23 cellular contexts compared by ENCODE assay signal in the genomic region with DNA sequence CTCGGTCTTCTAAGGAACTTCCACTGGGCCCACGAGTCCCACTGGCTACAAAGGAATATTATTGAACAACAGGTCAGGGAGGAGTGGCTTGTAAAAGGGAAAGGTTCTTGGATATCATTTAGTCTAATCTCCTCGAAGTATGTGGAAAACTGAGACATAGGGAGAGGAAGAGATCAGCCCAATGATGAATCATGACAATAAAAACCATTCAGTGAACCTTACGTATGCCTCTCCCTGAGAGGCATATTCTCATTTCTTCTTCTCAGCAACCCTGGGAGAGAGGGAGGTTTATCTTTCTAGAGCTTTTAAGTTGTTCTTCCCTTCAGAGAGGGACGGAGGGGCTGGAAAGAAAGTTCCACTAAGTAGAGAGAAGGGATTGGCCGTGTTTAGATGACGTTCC. TPM values are rescaled to one million over a fixed set of nuclear protein-coding genes. Genes with fewer than 3 reads are reported as not detected.
DNase-seq lines count a peak whose midpoint lies in the region; ATAC-seq and TF ChIP-seq lines count a peak whose summit lies in the region.
"Had no signal": no experiment of that assay in that cellular context is flagged by ENCODE, and none has a peak within 500 bp of the region (broad histone marks: within the 10 kb centered on the region; RNA-seq: fewer than 3 reads in every experiment).

No MANE protein-coding gene starts in this region.

- in situ Hi-C loops in mammary epithelial cell (cut with MboI; ENCODE audit: low sequenced_read_pairs in 2 of 2) (no loop called here), brain microvascular endothelial cell (cut with HindIII; ENCODE audit: low pct_ligation_motif_present, low sequenced_read_pairs) (no loop called here)

- TF ChIP-seq CTCF in mammary epithelial cell (conservative IDR thresholded peaks at IDR 0.05 in 1 of 2, IDR thresholded peaks at IDR 0.05 in 1 of 2; ENCODE audit: extremely low read depth in 1 of 2, insufficient read depth in 1 of 2, low read depth in 1 of 2, low read length in 2 of 2) (no peak), MCF 10A (IDR thresholded peaks at IDR 0.05; ENCODE audit: unreplicated experiment) (no peak), brain microvascular endothelial cell (IDR thresholded peaks at IDR 0.05; ENCODE audit: low read depth, low read length, missing control alignments) (no peak), mucosa of descending colon (IDR thresholded peaks at IDR 0.05) (no peak), ovary (IDR thresholded peaks at IDR 0.05) (no peak)

- no peak overlapping the region for H3K9ac ChIP-seq in mammary epithelial cell (ENCODE audit: insufficient read depth, low read length)
- H3K9ac ChIP-seq: KMS-11 had no signal

- H3K4me1 Mint-ChIP-seq in MCF 10A (ENCODE audit: insufficient read depth, unreplicated experiment) = peaks cover 7% of the 10 kb centered on the region
- peaks cover 25% of the 10 kb centered on the region for H3K4me1 Mint-ChIP-seq in stimulated activated effector memory CD8-positive, alpha-beta T cell treated with anti-CD3 and anti-CD28 coated beads, Interleukin-12 subunit alpha, Interleukin-12 subunit beta, amount 100 ng/mL, for 72 hours

- H3K4me3 ChIP-seq in mammary epithelial cell (replicated peaks in 1 of 3; ENCODE audit: insufficient read depth in 1 of 3, low read depth in 2 of 3, low read length in 3 of 3) = no peak overlapping the region
- H3K4me3 ChIP-seq in brain microvascular endothelial cell (ENCODE audit: low read depth, low read length) = no peak overlapping the region
- no peak overlapping the region for H3K4me3 ChIP-seq in mucosa of descending colon
- H3K4me3 ChIP-seq in ovary = no peak overlapping the region
- H3K4me3 ChIP-seq: cardiac muscle cell, prostate gland, thoracic aorta had no signal

- no peak for TF ChIP-seq EP300 in ovary (IDR thresholded peaks at IDR 0.05)

- H3K4me2 ChIP-seq in mammary epithelial cell (ENCODE audit: insufficient read depth, low read depth, low read length) = no peak overlapping the region
- H3K4me2 ChIP-seq: KMS-11 had no signal

- peak; percentile 25 for DNase-seq in mammary epithelial cell
- DNase-seq in MCF 10A (ENCODE audit: unreplicated experiment) = no peak
- DNase-seq in brain microvascular endothelial cell = no peak
- DNase-seq in mucosa of descending colon = no peak
- DNase-seq in COR-L47 (lab: John Stamatoyannopoulos, UW) = no peak
- no peak for DNase-seq in C1 segment of cervical spinal cord (lab: John Stamatoyannopoulos, UW)
- no peak for DNase-seq in stimulated activated effector memory CD8-positive, alpha-beta T cell treated with anti-CD3 and anti-CD28 coated beads, Interleukin-12 subunit alpha, Interleukin-12 subunit beta, amount 100 ng/mL, for 72 hours (ENCODE audit: low spot score in 2 of 2)
- DNase-seq in ovary = no peak
- DNase-seq: activated naive CD4-positive, alpha-beta T cell treated with Interleukin-2 at 50 U/mL for 16 hours; activated T-cell treated with anti-CD3 and anti-CD28 coated beads, Interleukin-2, amount 50 U/mL, for 24 hours; NCI-H1092; NCI-H187 treated with DMSO at 0.1 percent for 48 hours; NCI-H2227 treated with DMSO at 0.1 percent for 48 hours; NCI-H774; Right ventricle myocardium superior had no signal

- H3K27ac ChIP-seq in mammary epithelial cell (ENCODE audit: insufficient read depth, low read depth, low read length) (no peak overlapping the region), brain microvascular endothelial cell (peak overlapping the region; percentile 7), ovary (no peak overlapping the region)
- H3K27ac ChIP-seq: 22Rv1, cardiac muscle cell, KMS-11, prostate gland, thoracic aorta had no signal

- H3K9me3 ChIP-seq in mammary epithelial cell (replicated peaks; ENCODE audit: insufficient read depth, low read length) = no peaks in the 10 kb centered on the region
- no peaks in the 10 kb centered on the region for H3K9me3 ChIP-seq in mucosa of descending colon
- H3K9me3 ChIP-seq in ovary = no peaks in the 10 kb centered on the region
- H3K9me3 ChIP-seq: prostate gland, thoracic aorta had no signal

- H3K79me2 ChIP-seq in mammary epithelial cell (ENCODE audit: insufficient read depth, low read length) = no peaks in the 10 kb centered on the region

- H2AFZ ChIP-seq in mammary epithelial cell (ENCODE audit: low read depth, low read length) = no peak overlapping the region

- no peaks in the 10 kb centered on the region for H4K20me1 ChIP-seq in mammary epithelial cell (ENCODE audit: insufficient read depth, low read length)

- intact Hi-C loops in mammary epithelial cell (cut with micrococcal nuclease) = loop anchor here (1.0 kb wide), 1 partner anchor 103 kb away; no protein-coding TSS in a partner anchor
- intact Hi-C loops in MCF 10A (cut with micrococcal nuclease) = loop anchor here (1.0 kb wide), 1 partner anchor 103 kb away; no protein-coding TSS in a partner anchor
- intact Hi-C loops in mucosa of descending colon (cut with DNase I, micrococcal nuclease) = loop anchor here in 1 of 2 donors (10.0 kb wide), 1 partner anchor 103 kb away; no protein-coding TSS in a partner anchor
- intact Hi-C loops in ovary (cut with DNase I) = no loop called here

- dilution Hi-C loops in mammary epithelial cell (cut with HindIII; ENCODE audit: low sequenced_read_pairs) = no loop called here

- no peaks in the 10 kb centered on the region for H3K9me3 Mint-ChIP-seq in MCF 10A (ENCODE audit: unreplicated experiment)
- H3K9me3 Mint-ChIP-seq in stimulated activated effector memory CD8-positive, alpha-beta T cell treated with anti-CD3 and anti-CD28 coated beads, Interleukin-12 subunit alpha, Interleukin-12 subunit beta, amount 100 ng/mL, for 72 hours = no peaks in the 10 kb centered on the region
- H3K9me3 Mint-ChIP-seq: activated T-cell treated with anti-CD3 and anti-CD28 coated beads, Interleukin-2, amount 50 U/mL, for 24 hours; natural killer cell treated with Interleukin-12 subunit alpha and Interleukin-12 subunit beta and Interleukin-15 and Interleukin-18, amount 100 ng/mL, for 72 hours had no signal

- POLR2A ChIA-PET in MCF 10A (lab: Yijun Ruan, JAX) = no interaction called here

- H3K27ac Mint-ChIP-seq in MCF 10A (ENCODE audit: low read depth, unreplicated experiment) = no peak overlapping the region
- no peak overlapping the region for H3K27ac Mint-ChIP-seq in stimulated activated effector memory CD8-positive, alpha-beta T cell treated with anti-CD3 and anti-CD28 coated beads, Interleukin-12 subunit alpha, Interleukin-12 subunit beta, amount 100 ng/mL, for 72 hours
- H3K27ac Mint-ChIP-seq: activated T-cell treated with anti-CD3 and anti-CD28 coated beads, Interleukin-2, amount 50 U/mL, for 24 hours had no signal

- 76% methylated on average over 7 of the region's 7 CpGs for WGBS in mammary epithelial cell (ENCODE audit: low coverage, missing lambda C conversion rate)
- WGBS in ovary, 3 donors = 73 to 83% (median 79%) methylated on average over 7 of the region's 7 CpGs

- H3K36me3 ChIP-seq in mammary epithelial cell (ENCODE audit: insufficient read depth, low read length) (no peaks in the 10 kb centered on the region), brain microvascular endothelial cell (replicated peaks) (no peaks in the 10 kb centered on the region), mucosa of descending colon (ENCODE audit: low read depth) (no peaks in the 10 kb centered on the region), ovary (no peaks in the 10 kb centered on the region)
- H3K36me3 ChIP-seq: cardiac muscle cell, prostate gland, thoracic aorta had no signal

- H3K4me1 ChIP-seq in mammary epithelial cell (ENCODE audit: insufficient read depth, low read length) = peaks cover 3% of the 10 kb centered on the region
- H3K4me1 ChIP-seq in mucosa of descending colon (ENCODE audit: low read depth) = peaks cover 4% of the 10 kb centered on the region
- peaks cover 8% of the 10 kb centered on the region for H3K4me1 ChIP-seq in ovary (ENCODE audit: insufficient read depth)
- H3K4me1 ChIP-seq: prostate gland had no signal

- no peaks in the 10 kb centered on the region for H3K27me3 Mint-ChIP-seq in MCF 10A (ENCODE audit: insufficient read depth, unreplicated experiment)
- H3K27me3 Mint-ChIP-seq: activated T-cell treated with anti-CD3 and anti-CD28 coated beads, Interleukin-2, amount 50 U/mL, for 24 hours; natural killer cell treated with Interleukin-12 subunit alpha and Interleukin-12 subunit beta and Interleukin-15 and Interleukin-18, amount 100 ng/mL, for 72 hours had no signal

- no peak overlapping the region for H3K4me3 Mint-ChIP-seq in MCF 10A (ENCODE audit: unreplicated experiment)
- H3K4me3 Mint-ChIP-seq in stimulated activated effector memory CD8-positive, alpha-beta T cell treated with anti-CD3 and anti-CD28 coated beads, Interleukin-12 subunit alpha, Interleukin-12 subunit beta, amount 100 ng/mL, for 72 hours = no peak overlapping the region
- H3K4me3 Mint-ChIP-seq: activated T-cell treated with anti-CD3 and anti-CD28 coated beads, Interleukin-2, amount 50 U/mL, for 24 hours; natural killer cell treated with Interleukin-12 subunit alpha and Interleukin-12 subunit beta and Interleukin-15 and Interleukin-18, amount 100 ng/mL, for 72 hours had no signal

- H3K36me3 Mint-ChIP-seq in MCF 10A (ENCODE audit: insufficient read depth, unreplicated experiment) = peaks cover 3% of the 10 kb centered on the region
- H3K36me3 Mint-ChIP-seq in stimulated activated effector memory CD8-positive, alpha-beta T cell treated with anti-CD3 and anti-CD28 coated beads, Interleukin-12 subunit alpha, Interleukin-12 subunit beta, amount 100 ng/mL, for 72 hours = no peaks in the 10 kb centered on the region
- H3K36me3 Mint-ChIP-seq: natural killer cell treated with Interleukin-12 subunit alpha and Interleukin-12 subunit beta and Interleukin-15 and Interleukin-18, amount 100 ng/mL, for 72 hours had no signal

- H3K27me3 ChIP-seq in mammary epithelial cell (ENCODE audit: insufficient read depth, low read length) = no peaks in the 10 kb centered on the region
- H3K27me3 ChIP-seq in brain microvascular endothelial cell (replicated peaks) = no peaks in the 10 kb centered on the region
- H3K27me3 ChIP-seq in ovary = no peaks in the 10 kb centered on the region
- H3K27me3 ChIP-seq: cardiac muscle cell had no signal

- CTCF ChIA-PET in mammary epithelial cell (lab: Charles Lee; ENCODE audit: low non-redundant PET) = interaction anchor here (0.5 kb wide), 1 partner anchor 106 kb away, joined by 3 read pairs; no protein-coding TSS in a partner anchor
- CTCF ChIA-PET in MCF 10A (lab: Yijun Ruan, JAX) = interaction anchor here (0.8 to 1.1 kb wide), 5 partner anchors 10 to 74 kb away, joined by 3 to 5 read pairs (median 3); no protein-coding TSS in a partner anchor

- TF ChIP-seq POLR2A in ovary (IDR thresholded peaks at IDR 0.05) = no peak

- BruUV-seq in mammary epithelial cell (replicated peaks; lab: Mats Ljungman, UMichigan) (no TSS peak), MCF 10A (replicated peaks; lab: Mats Ljungman, UMichigan) (no TSS peak)

- ATAC-seq in mucosa of descending colon = peak; percentile 73
- ATAC-seq in stimulated activated effector memory CD8-positive, alpha-beta T cell treated with anti-CD3 and anti-CD28 coated beads, Interleukin-12 subunit alpha, Interleukin-12 subunit beta, amount 100 ng/mL, for 72 hours = no peak
- ATAC-seq: natural killer cell treated with Interleukin-12 subunit alpha and Interleukin-12 subunit beta and Interleukin-15 and Interleukin-18, amount 100 ng/mL, for 72 hours had no signal

RNA-seq across cellular contexts. Expression of gene MOB3C, which starts 5.3 kb away (rescaled TPM):
- total RNA-seq in mammary epithelial cell (10 to 100 TPM; 10.2 to 12.8 TPM), MCF 10A (2022) (5.8 and 5.9 TPM in 2 replicates), mucosa of descending colon (10 to 100 TPM; 15.4 to 24.4 (median 17.4) TPM), ovary (10 to 100 TPM; 10.1 to 25.3 (median 19.3) TPM)
- polyA plus RNA-seq in mammary epithelial cell (9.8 TPM), ovary (10 to 100 TPM; 13.2 to 29.2 TPM)
- 6.4 TPM for polyA minus RNA-seq in mammary epithelial cell

RNA-seq across cellular contexts. Expression of gene MKNK1, which starts 17.9 kb away (rescaled TPM):
- total RNA-seq in mammary epithelial cell (10 to 100 TPM; 21.7 to 50.0 TPM), MCF 10A (2022) (25.6 and 33.7 TPM in 2 replicates), mucosa of descending colon (10 to 100 TPM; 51.5 to 65.7 (median 59.3) TPM), ovary (10 to 100 TPM; 21.0 to 39.3 (median 24.9) TPM)
- polyA plus RNA-seq in mammary epithelial cell (35.0 TPM), ovary (10 to 100 TPM; 21.9 to 34.0 TPM)
- polyA minus RNA-seq in mammary epithelial cell = 56.7 TPM

RNA-seq across cellular contexts. Expression of gene ATPAF1, which starts 46.2 kb away (rescaled TPM):
- 10 to 100 TPM; 24.8 to 36.5 TPM for total RNA-seq in mammary epithelial cell
- 36.1 TPM for polyA plus RNA-seq in mammary epithelial cell
- polyA minus RNA-seq in mammary epithelial cell = 24.2 TPM
- 43.2 and 44.1 TPM in 2 replicates for total RNA-seq in MCF 10A (2022)
- 10 to 100 TPM; 49.7 to 54.9 (median 52.6) TPM for total RNA-seq in mucosa of descending colon
- 10 to 100 TPM; 21.9 to 40.0 (median 29.3) TPM for total RNA-seq in ovary
- polyA plus RNA-seq in ovary = 10 to 100 TPM; 21.9 to 88.0 TPM

RNA-seq across cellular contexts. Expression of gene TEX38, which starts 49.7 kb away (rescaled TPM):
- total RNA-seq in mammary epithelial cell (not detected), MCF 10A (2022) (not detected in 2 replicates), mucosa of descending colon (not detected), ovary (under 1 TPM in 1 of 7 donors, not detected in 6; 0.45 TPM)
- polyA plus RNA-seq in mammary epithelial cell (not detected), ovary (under 1 TPM in 1 of 2 donors, not detected in 1; 0.08 TPM)
- polyA minus RNA-seq in mammary epithelial cell = not detected
- total RNA-seq: mesenteric fat pad, OCI-LY7, Right ventricle myocardium superior, thoracic aorta had no signal

Comparison
In these comparisons a context has a peak if more than half of its experiments do, and no peak if none do; other contexts are left out.
1. intact Hi-C loops: an anchor here in mammary epithelial cell (1.0 kb wide) and MCF 10A (1.0 kb wide); none called in ovary.